Comparison of ENCODE assay signal across 27 cellular contexts in the genomic region with DNA sequence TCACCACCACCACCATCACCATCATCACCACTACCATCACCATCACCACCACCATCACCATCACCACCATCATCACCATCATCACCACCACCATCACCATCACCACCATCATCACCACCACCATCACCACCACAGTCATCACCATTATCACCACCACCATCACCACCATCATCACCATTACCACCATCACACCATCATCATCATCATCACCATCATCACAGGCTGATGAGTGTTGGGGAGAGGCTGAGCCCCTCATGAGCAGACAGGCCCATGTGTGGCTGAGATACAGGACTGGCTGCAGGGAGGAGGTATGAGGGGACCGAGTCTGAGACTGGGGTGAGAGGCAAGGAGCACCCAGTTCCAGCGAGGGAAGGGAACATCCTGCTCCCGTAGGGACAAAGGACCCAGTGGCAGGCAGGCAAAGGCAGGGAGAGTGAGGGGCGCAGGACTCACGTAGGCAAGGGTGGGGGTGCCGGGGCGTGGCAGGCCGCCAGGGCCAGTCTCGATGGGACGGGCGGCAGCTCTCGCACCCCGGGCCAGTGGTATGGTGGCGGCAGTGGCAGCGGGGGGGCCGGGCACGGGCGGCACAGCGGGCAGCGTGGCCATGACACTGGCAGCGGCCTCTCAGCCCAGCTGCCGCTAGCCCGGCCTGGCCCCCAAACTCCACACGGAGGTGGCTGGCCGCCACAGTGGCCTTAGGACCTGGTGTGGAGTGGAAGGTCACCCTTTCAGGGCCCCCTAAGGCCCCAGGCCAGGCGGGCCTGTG. TPM values are rescaled to one million over a fixed set of nuclear protein-coding genes. Genes with fewer than 3 reads are reported as not detected.
DNase-seq lines count a peak whose midpoint lies in the region; ATAC-seq and TF ChIP-seq lines count a peak whose summit lies in the region.
"Had no signal": no experiment of that assay in that cellular context is flagged by ENCODE, and none has a peak within 500 bp of the region (broad histone marks: within the 10 kb centered on the region; RNA-seq: fewer than 3 reads in every experiment).

No MANE protein-coding gene starts in this region.

- ATAC-seq in lung (ENCODE audit: insufficient read depth, low FRiP score): peak; percentile 12
- ATAC-seq: activated CD4-positive, alpha-beta T cell treated with anti-CD3 and anti-CD28 coated beads for 36 hours; Panc1 had no signal

- H3K4me1 ChIP-seq in lung (ENCODE audit: control insufficient read depth in 2 of 2, insufficient read depth in 2 of 2, low read length in 2 of 2) (no peaks in the 10 kb centered on the region), Caco-2 (peaks cover 16% of the 10 kb centered on the region)

- H3K27me3 Mint-ChIP-seq in activated CD4-positive, alpha-beta memory T cell treated with anti-CD3 and anti-CD28 coated beads, Interleukin-2, amount 10 ng/mL, durations not matched to agents 7 days and 5 days: no peaks in the 10 kb centered on the region
- no peaks in the 10 kb centered on the region for H3K27me3 Mint-ChIP-seq in Caco-2 (ENCODE audit: insufficient read depth, unreplicated experiment)
- H3K27me3 Mint-ChIP-seq: activated CD4-positive, alpha-beta T cell treated with anti-CD3 and anti-CD28 coated beads for 36 hours; CD4-positive, CD25-positive, alpha-beta regulatory T cell had no signal

- intact Hi-C loops in Caco-2 (cut with micrococcal nuclease; ENCODE audit: unreplicated experiment): no loop called here

- H3K27me3 ChIP-seq in lung (ENCODE audit: control insufficient read depth, insufficient read depth) (no peaks in the 10 kb centered on the region), Caco-2 (replicated peaks; ENCODE audit: control insufficient read depth, insufficient read depth, low read length) (no peaks in the 10 kb centered on the region)
- H3K27me3 ChIP-seq: adrenal gland, breast epithelium, testis had no signal

- DNase-seq in GM10248 (ENCODE audit: extremely low spot score) (peak; percentile 6), lung (ENCODE audit: low spot score) (no peak), Caco-2 (no peak), NCI-H446 (lab: John Stamatoyannopoulos, UW) (no peak)
- no peak for DNase-seq in activated CD4-positive, alpha-beta memory T cell treated with anti-CD3 and anti-CD28 coated beads, Interleukin-2, amount 10 ng/mL, durations not matched to agents 7 days and 5 days
- DNase-seq: activated CD4-positive, alpha-beta T cell treated with anti-CD3 and anti-CD28 coated beads for 36 hours; activated CD8-positive, alpha-beta memory T cell treated with anti-CD3 and anti-CD28 coated beads, Interleukin-2, amount 50 U/mL, for 48 hours; activated gamma-delta T cell; adrenal gland; CD4-positive, CD25-positive, alpha-beta regulatory T cell; kidney glomerular epithelial cell; NCI-H1417 treated with DMSO at 0.1 percent for 48 hours; NCI-H2107; NCI-H510A treated with DMSO at 0.1 percent for 48 hours; nucleus accumbens; SIG-M5; stimulated activated CD4-positive, alpha-beta T cell treated with anti-CD3 and anti-CD28 coated beads, Interleukin-1b, Interleukin-23, amount 100 ng/mL, for 48 hours; testis had no signal

- CTCF ChIA-PET in GM10248 (lab: Yijun Ruan, JAX) (no interaction called here), Caco-2 (lab: Charles Lee) (no interaction called here)
- CTCF ChIA-PET in activated CD4-positive, alpha-beta memory T cell treated with anti-CD3 and anti-CD28 coated beads, Interleukin-2, amount 10 ng/mL, durations not matched to agents 7 days and 5 days (lab: Charles Lee): no interaction called here

- no peaks in the 10 kb centered on the region for H3K36me3 ChIP-seq in lung (ENCODE audit: control insufficient read depth in 2 of 2, insufficient read depth in 2 of 2, low read length in 2 of 2)
- H3K36me3 ChIP-seq in Caco-2 (ENCODE audit: control insufficient read depth, insufficient read depth, low read length): no peaks in the 10 kb centered on the region
- H3K36me3 ChIP-seq: adrenal gland, breast epithelium had no signal

- H3K4me3 ChIP-seq in lung (no peak overlapping the region), Caco-2 (ENCODE audit: low read depth, low read length) (no peak overlapping the region)
- H3K4me3 ChIP-seq: adrenal gland, breast epithelium, coronary artery, skin epidermis, testis had no signal

- TF ChIP-seq CTCF in GM10248 (IDR thresholded peaks at IDR 0.05; ENCODE audit: control extremely low read depth, extremely low read depth, low read depth, missing control alignments): no peak
- TF ChIP-seq CTCF in lung (IDR thresholded peaks at IDR 0.05; ENCODE audit: control extremely low read depth, extremely low read depth): no peak
- no peak for TF ChIP-seq CTCF in Caco-2 (IDR thresholded peaks at IDR 0.05; ENCODE audit: insufficient read depth in 1 of 2, low read depth in 1 of 2, low read length in 1 of 2, severe bottlenecking in 1 of 2, unreplicated experiment in 1 of 2)

- H3K27ac Mint-ChIP-seq in activated CD4-positive, alpha-beta memory T cell treated with anti-CD3 and anti-CD28 coated beads, Interleukin-2, amount 10 ng/mL, durations not matched to agents 7 days and 5 days: peak overlapping the region; percentile 49
- H3K27ac Mint-ChIP-seq in Caco-2 (ENCODE audit: unreplicated experiment): no peak overlapping the region
- H3K27ac Mint-ChIP-seq: activated CD4-positive, alpha-beta T cell treated with anti-CD3 and anti-CD28 coated beads for 36 hours; CD4-positive, CD25-positive, alpha-beta regulatory T cell had no signal

- H3K36me3 Mint-ChIP-seq in activated CD4-positive, alpha-beta memory T cell treated with anti-CD3 and anti-CD28 coated beads, Interleukin-2, amount 10 ng/mL, durations not matched to agents 7 days and 5 days (ENCODE audit: low read depth): no peaks in the 10 kb centered on the region
- no peaks in the 10 kb centered on the region for H3K36me3 Mint-ChIP-seq in Caco-2 (ENCODE audit: insufficient read depth, unreplicated experiment)
- H3K36me3 Mint-ChIP-seq: CD4-positive, CD25-positive, alpha-beta regulatory T cell had no signal

- peaks cover 9% of the 10 kb centered on the region for H3K9me3 Mint-ChIP-seq in activated CD4-positive, alpha-beta memory T cell treated with anti-CD3 and anti-CD28 coated beads, Interleukin-2, amount 10 ng/mL, durations not matched to agents 7 days and 5 days
- H3K9me3 Mint-ChIP-seq in Caco-2 (ENCODE audit: unreplicated experiment): peaks cover 11% of the 10 kb centered on the region
- H3K9me3 Mint-ChIP-seq: CD4-positive, CD25-positive, alpha-beta regulatory T cell had no signal

- H3K4me3 Mint-ChIP-seq in activated CD4-positive, alpha-beta memory T cell treated with anti-CD3 and anti-CD28 coated beads, Interleukin-2, amount 10 ng/mL, durations not matched to agents 7 days and 5 days: no peak overlapping the region
- no peak overlapping the region for H3K4me3 Mint-ChIP-seq in Caco-2 (ENCODE audit: unreplicated experiment)
- H3K4me3 Mint-ChIP-seq: activated CD4-positive, alpha-beta T cell treated with anti-CD3 and anti-CD28 coated beads for 36 hours; CD4-positive, CD25-positive, alpha-beta regulatory T cell had no signal

- H3K9me3 ChIP-seq in lung (ENCODE audit: control insufficient read depth in 2 of 2, insufficient read depth in 1 of 2, low read length in 1 of 2): no peaks in the 10 kb centered on the region
- H3K9me3 ChIP-seq in Caco-2: no peaks in the 10 kb centered on the region
- H3K9me3 ChIP-seq: adrenal gland, breast epithelium, testis had no signal

- no TSS peak for BruUV-seq in Caco-2 (replicated peaks; lab: Mats Ljungman, UMichigan)

- POLR2A ChIA-PET in GM10248 (lab: Yijun Ruan, JAX): no interaction called here
- POLR2A ChIA-PET in activated CD4-positive, alpha-beta memory T cell treated with anti-CD3 and anti-CD28 coated beads, Interleukin-2, amount 10 ng/mL, durations not matched to agents 7 days and 5 days (lab: Charles Lee): no interaction called here
- POLR2A ChIA-PET in Caco-2 (lab: Charles Lee): no interaction called here

- no peak overlapping the region for H3K27ac ChIP-seq in lung (ENCODE audit: low read depth in 1 of 2, low read length in 1 of 2)
- H3K27ac ChIP-seq: adrenal gland, breast epithelium, coronary artery, skin epidermis, testis had no signal

- 96 to 97% methylated on average over 22 to 26 of the region's 26 CpGs for WGBS in lung, 2 donors

- H3K4me1 Mint-ChIP-seq in activated CD4-positive, alpha-beta memory T cell treated with anti-CD3 and anti-CD28 coated beads, Interleukin-2, amount 10 ng/mL, durations not matched to agents 7 days and 5 days: peaks cover 1% of the 10 kb centered on the region
- H3K4me1 Mint-ChIP-seq in Caco-2 (ENCODE audit: low read depth, unreplicated experiment): peaks cover 7% of the 10 kb centered on the region

RNA-seq across cellular contexts. Expression of a gene that starts 2.7 kb away (rescaled TPM):
- total RNA-seq in activated CD4-positive, alpha-beta memory T cell treated with anti-CD3 and anti-CD28 coated beads, Interleukin-2, amount 10 ng/mL, durations not matched to agents 7 days and 5 days: 1 to 10 TPM in 1 of 2 experiments, under 1 TPM in 1; 0.68 to 1.1 TPM
- total RNA-seq in lung: under 1 TPM; 0.26 to 0.28 TPM
- under 1 TPM; 0.11 to 0.28 TPM for polyA plus RNA-seq in lung
- total RNA-seq in Caco-2 (2022): 0.12 and 0.34 TPM in 2 replicates
- total RNA-seq: lung microvascular endothelial cell, MCF 10A had no signal

RNA-seq across cellular contexts. Expression of a gene that starts 24.1 kb away (rescaled TPM):
- 1 to 10 TPM; 3.9 to 4.5 TPM for total RNA-seq in activated CD4-positive, alpha-beta memory T cell treated with anti-CD3 and anti-CD28 coated beads, Interleukin-2, amount 10 ng/mL, durations not matched to agents 7 days and 5 days
- total RNA-seq in lung: 1 to 10 TPM in 1 of 2 donors, under 1 TPM in 1; 0.88 to 5.4 TPM
- polyA plus RNA-seq in lung: 10 to 100 TPM in 1 of 2 donors, 1 to 10 TPM in 1; 4.8 to 13.0 TPM
- total RNA-seq in Caco-2 (2022): 10.5 and 15.9 TPM in 2 replicates

RNA-seq across cellular contexts. Expression of a gene that starts 25.7 kb away (rescaled TPM):
- not detected for total RNA-seq in activated CD4-positive, alpha-beta memory T cell treated with anti-CD3 and anti-CD28 coated beads, Interleukin-2, amount 10 ng/mL, durations not matched to agents 7 days and 5 days
- total RNA-seq in lung (1 to 10 TPM in 1 of 2 donors, under 1 TPM in 1; 0.40 to 5.6 TPM), Caco-2 (2022) (13.5 and 16.3 TPM in 2 replicates)
- polyA plus RNA-seq in lung: 1 to 10 TPM; 4.4 to 6.5 TPM
- total RNA-seq: activated CD4-positive, alpha-beta T cell treated with anti-CD3 and anti-CD28 coated beads for 36 hours; adrenal gland; CD4-positive, CD25-positive, alpha-beta regulatory T cell; glomerular endothelial cell; H4; lung microvascular endothelial cell; MCF 10A; T-helper 1 cell treated with Interleukin-12 subunit alpha and Interleukin-12 subunit beta and Interleukin-4 antibody, amounts not matched to agents 30 ng/mL and 1 ng/mL, for 36 hours had no signal

RNA-seq across cellular contexts. Expression of a gene that starts 32.9 kb away (rescaled TPM):
- total RNA-seq in activated CD4-positive, alpha-beta memory T cell treated with anti-CD3 and anti-CD28 coated beads, Interleukin-2, amount 10 ng/mL, durations not matched to agents 7 days and 5 days: 10 to 100 TPM; 18.7 to 19.1 TPM
- 10 to 100 TPM in 1 of 2 donors, 1 to 10 TPM in 1; 9.4 to 10.3 TPM for total RNA-seq in lung
- polyA plus RNA-seq in lung: 10 to 100 TPM in 1 of 2 donors, 1 to 10 TPM in 1; 6.8 to 16.8 TPM
- total RNA-seq in Caco-2 (2022): 17.4 and 17.7 TPM in 2 replicates

RNA-seq across cellular contexts. Expression of a gene that starts 49.4 kb away (rescaled TPM):
- 1 to 10 TPM in 1 of 2 experiments, under 1 TPM in 1; 0.88 to 1.2 TPM for total RNA-seq in activated CD4-positive, alpha-beta memory T cell treated with anti-CD3 and anti-CD28 coated beads, Interleukin-2, amount 10 ng/mL, durations not matched to agents 7 days and 5 days
- total RNA-seq in lung: 1 to 10 TPM; 1.3 to 1.5 TPM
- polyA plus RNA-seq in lung: 1 to 10 TPM in 1 of 2 donors, under 1 TPM in 1; 0.48 to 1.2 TPM
- total RNA-seq in Caco-2 (2022): 1.7 and 1.9 TPM in 2 replicates
